Comparison of ENCODE assay signal across 1 cellular context in genomic region chr1:1489861-1490260, GRCh38.
TF ChIP-seq lines count a peak whose summit lies in the region.

No MANE protein-coding gene starts in this region.

TF ChIP-seq in K562, 482 proteins besides CTCF, POLR2A, EP300 and RAD21:
- TF ChIP-seq ZNF277 (CRISPR knock-in tag; IDR thresholded peaks at IDR 0.05; ENCODE audit: borderline replicate concordance) = no peak
TF ChIP-seq in K562: peak in this region for 0.
